In the genomic region with DNA sequence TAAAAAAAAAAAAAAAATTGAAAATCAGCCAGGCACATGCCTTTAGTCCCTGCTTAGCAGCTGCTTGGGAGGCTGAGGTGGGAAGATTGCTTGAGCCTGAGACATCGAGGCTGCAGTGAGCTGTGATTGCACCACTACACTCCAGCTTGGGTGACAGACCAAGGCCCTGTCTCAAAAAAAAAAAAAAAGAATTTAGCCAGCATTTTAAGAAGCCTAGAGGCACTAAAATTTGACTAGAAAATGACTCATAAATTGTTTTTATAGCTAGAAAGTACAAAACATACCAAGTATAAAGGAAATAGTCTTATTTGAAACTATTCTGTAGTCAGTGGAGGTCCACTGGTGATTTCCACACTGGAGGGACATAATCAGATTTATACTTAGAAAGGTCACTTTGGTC, we compare ENCODE assay signal across 24 cellular contexts.
"Had no signal": no experiment of that assay in that cellular context is flagged by ENCODE, and none has a peak within 500 bp of the region (broad histone marks: within the 10 kb centered on the region; RNA-seq: fewer than 3 reads in every experiment).

No MANE protein-coding gene starts in this region.

- H3K27ac Mint-ChIP-seq: activated naive CD4-positive, alpha-beta T cell treated with anti-CD3 and anti-CD28 coated beads, Interleukin-2, amount 10 ng/mL, durations not matched to agents 7 days and 5 days; progenitor cell of endocrine pancreas; type B pancreatic cell had no signal

- H3K4me3 Mint-ChIP-seq: activated naive CD4-positive, alpha-beta T cell treated with anti-CD3 and anti-CD28 coated beads, Interleukin-2, amount 10 ng/mL, durations not matched to agents 7 days and 5 days; neural crest cell; type B pancreatic cell had no signal

- H3K4me1 ChIP-seq: left lung, right atrium auricular region, stomach had no signal

- H3K4me1 Mint-ChIP-seq: activated naive CD4-positive, alpha-beta T cell treated with anti-CD3 and anti-CD28 coated beads, Interleukin-2, amount 10 ng/mL, durations not matched to agents 7 days and 5 days; neural crest cell had no signal

- DNase-seq: activated CD4-positive, alpha-beta T cell treated with anti-CD3 and anti-CD28 coated beads for 1 hour; activated CD8-positive, alpha-beta memory T cell treated with anti-CD3 and anti-CD28 coated beads for 24 hours; activated CD8-positive, alpha-beta memory T cell treated with anti-CD3 and anti-CD28 coated beads, Interleukin-2, amount 50 U/mL, for 48 hours; activated effector memory CD4-positive, alpha-beta T cell treated with Interleukin-2 at 50 U/mL for 16 hours; activated naive CD4-positive, alpha-beta T cell treated with anti-CD3 and anti-CD28 coated beads, Interleukin-2, amount 10 ng/mL, durations not matched to agents 7 days and 5 days; activated T-cell treated with anti-CD3 and anti-CD28 coated beads, Interleukin-2, amount 50 U/mL, for 48 hours; effector CD8-positive, alpha-beta T cell; foreskin melanocyte; glutamatergic neuron; hypothalamus; left lung; mammary epithelial cell; midbrain; small intestine; stimulated activated CD4-positive, alpha-beta T cell treated with anti-CD3 and anti-CD28 coated beads, Interleukin-15, amount 100 ng/mL, for 24 hours; stimulated activated CD4-positive, alpha-beta T cell treated with anti-CD3 and anti-CD28 coated beads, Interleukin-2, amount 100 ng/mL, for 48 hours; stomach; T-helper 2 cell; WERI-Rb-1 had no signal

- H3K27me3 Mint-ChIP-seq: activated naive CD4-positive, alpha-beta T cell treated with anti-CD3 and anti-CD28 coated beads, Interleukin-2, amount 10 ng/mL, durations not matched to agents 7 days and 5 days; progenitor cell of endocrine pancreas; type B pancreatic cell had no signal

- ATAC-seq: esophagus mucosa, left lung had no signal

- H3K36me3 ChIP-seq: right atrium auricular region had no signal

- H3K27me3 ChIP-seq: left lung, right atrium auricular region, stomach had no signal

- H3K27ac ChIP-seq: left lung, right atrium auricular region, stomach, WERI-Rb-1 had no signal

- H3K9me3 Mint-ChIP-seq: activated naive CD4-positive, alpha-beta T cell treated with anti-CD3 and anti-CD28 coated beads, Interleukin-2, amount 10 ng/mL, durations not matched to agents 7 days and 5 days; neural crest cell; type B pancreatic cell had no signal

- H3K4me3 ChIP-seq: left lung, right atrium auricular region, stomach had no signal

- H3K9me3 ChIP-seq: left lung, right atrium auricular region, stomach had no signal
